In genomic region chr14:90556666-90557450, GRCh38 we compare ENCODE assay signal across 19 cellular contexts.
DNase-seq lines count a peak whose midpoint lies in the region; ATAC-seq and TF ChIP-seq lines count a peak whose summit lies in the region.
"Had no signal": no experiment of that assay in that cellular context is flagged by ENCODE, and none has a peak within 500 bp of the region (broad histone marks: within the 10 kb centered on the region; RNA-seq: fewer than 3 reads in every experiment).

No MANE protein-coding gene starts in this region.

- H3K27me3 ChIP-seq in gastroesophageal sphincter, result no peaks in the 10 kb centered on the region

- peaks cover 5% of the 10 kb centered on the region for H3K36me3 Mint-ChIP-seq in nephron progenitor cell (ENCODE audit: low read depth)
- H3K36me3 Mint-ChIP-seq: activated naive CD8-positive, alpha-beta T cell; mesothelial cell of epicardium had no signal

- no peak overlapping the region for H3K4me3 ChIP-seq in gastroesophageal sphincter
- H3K4me3 ChIP-seq: PC-9 had no signal

- no peak for TF ChIP-seq EP300 in gastroesophageal sphincter (IDR thresholded peaks at IDR 0.05)

- TF ChIP-seq POLR2A in gastroesophageal sphincter (IDR thresholded peaks at IDR 0.05), result no peak

- peak overlapping the region; percentile 97 for H3K27ac ChIP-seq in angular gyrus (ENCODE audit: low read depth, low read length)
- peak overlapping the region in 3 of 4 donors; percentile 83 to 85 (median 85) for H3K27ac ChIP-seq in gastroesophageal sphincter
- H3K27ac ChIP-seq in temporal lobe (ENCODE audit: low read depth, low read length), result peak overlapping the region; percentile 98
- H3K27ac ChIP-seq: PC-9 had no signal

- no peaks in the 10 kb centered on the region for H3K9me3 Mint-ChIP-seq in nephron progenitor cell
- H3K9me3 Mint-ChIP-seq: activated B cell treated with CpG ODN at 0.5 μM for 24 hours; activated CD8-positive, alpha-beta T cell treated with anti-CD3 and anti-CD28 coated beads for 36 hours; HFFc6; mesothelial cell of epicardium had no signal

- DNase-seq in nephron progenitor cell, result no peak
- DNase-seq in SIG-M5 (lab: John Stamatoyannopoulos, UW), result no peak
- no peak for DNase-seq in iPS-NIHi7 (ENCODE audit: extremely low spot score)
- DNase-seq in NAMALWA (ENCODE audit: low spot score), result no peak
- DNase-seq: activated B cell treated with CpG ODN at 0.5 μM for 24 hours; activated CD8-positive, alpha-beta T cell treated with anti-CD3 and anti-CD28 coated beads for 36 hours; activated T-cell treated with anti-CD3 and anti-CD28 coated beads, Interleukin-2, amount 50 U/mL, for 48 hours; effector CD8-positive, alpha-beta T cell; HFFc6; NCI-H1417 treated with DMSO at 0.1 percent for 48 hours; PC-9; stimulated activated CD4-positive, alpha-beta T cell treated with anti-CD3 and anti-CD28 coated beads, Interleukin-2, amount 100 ng/mL, for 24 hours had no signal

- no peak overlapping the region for H3K27ac Mint-ChIP-seq in nephron progenitor cell
- H3K27ac Mint-ChIP-seq: activated B cell treated with CpG ODN at 0.5 μM for 24 hours; activated CD8-positive, alpha-beta T cell treated with anti-CD3 and anti-CD28 coated beads for 36 hours; activated naive CD8-positive, alpha-beta T cell; B cell; HFFc6; mesothelial cell of epicardium had no signal

- WGBS in gastroesophageal sphincter (ENCODE audit: low coverage in 1 of 2), 2 donors, result 89 to 94% methylated on average over 2 to 4 of the region's 12 CpGs

- peak overlapping the region; percentile 76 for H3K4me3 Mint-ChIP-seq in nephron progenitor cell
- H3K4me3 Mint-ChIP-seq: activated B cell treated with CpG ODN at 0.5 μM for 24 hours; activated CD8-positive, alpha-beta T cell treated with anti-CD3 and anti-CD28 coated beads for 36 hours; activated naive CD8-positive, alpha-beta T cell; B cell; HFFc6 had no signal

- H3K9me3 ChIP-seq in gastroesophageal sphincter, result no peaks in the 10 kb centered on the region

- peaks cover 0 to 78% (median 17%) of the 10 kb centered on the region in 3 donors for H3K4me1 ChIP-seq in gastroesophageal sphincter

- peaks cover 0 to 11% of the 10 kb centered on the region in 2 donors for H3K36me3 ChIP-seq in gastroesophageal sphincter

- H3K4me1 Mint-ChIP-seq in nephron progenitor cell, result peaks cover 51% of the 10 kb centered on the region
- H3K4me1 Mint-ChIP-seq: activated B cell treated with CpG ODN at 0.5 μM for 24 hours, B cell had no signal

- TF ChIP-seq CTCF in gastroesophageal sphincter (IDR thresholded peaks at IDR 0.05), result no peak
- no peak for TF ChIP-seq CTCF in nephron progenitor cell (IDR thresholded peaks at IDR 0.05)

- ATAC-seq in gastroesophageal sphincter, result no peak
- ATAC-seq: activated CD8-positive, alpha-beta T cell treated with anti-CD3 and anti-CD28 coated beads for 36 hours; sciatic nerve had no signal

- H3K27me3 Mint-ChIP-seq in nephron progenitor cell (ENCODE audit: low read depth, poor library complexity), result no peaks in the 10 kb centered on the region
- H3K27me3 Mint-ChIP-seq: activated B cell treated with CpG ODN at 0.5 μM for 24 hours; activated CD8-positive, alpha-beta T cell treated with anti-CD3 and anti-CD28 coated beads for 36 hours; activated naive CD8-positive, alpha-beta T cell; B cell had no signal
